Comparison of ENCODE assay signal across 10 cellular contexts in the genomic region with DNA sequence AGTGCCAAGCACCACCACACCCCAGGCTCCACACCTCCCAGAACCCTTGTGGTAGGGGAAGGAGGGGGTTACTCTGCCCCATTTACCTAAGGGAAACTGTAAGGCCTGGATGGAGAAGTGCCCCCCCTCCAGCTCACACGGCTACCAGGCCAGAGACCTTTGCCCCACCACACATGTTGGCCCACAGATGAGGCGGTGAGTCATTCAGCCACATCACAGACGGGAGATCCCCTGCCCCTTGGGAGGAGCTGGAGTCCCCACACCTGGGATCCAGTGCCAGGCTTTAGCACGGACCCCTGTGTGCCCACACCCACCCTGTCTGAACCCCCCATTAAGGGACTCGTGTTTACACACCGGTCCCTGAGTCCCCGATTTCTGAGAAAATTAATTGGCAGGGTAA. TPM values are rescaled to one million over a fixed set of nuclear protein-coding genes. Genes with fewer than 3 reads are reported as not detected.
DNase-seq lines count a peak whose midpoint lies in the region; ATAC-seq and TF ChIP-seq lines count a peak whose summit lies in the region.
"Had no signal": no experiment of that assay in that cellular context is flagged by ENCODE, and none has a peak within 500 bp of the region (broad histone marks: within the 10 kb centered on the region; RNA-seq: fewer than 3 reads in every experiment).

No MANE protein-coding gene starts in this region.

- H4K20me1 ChIP-seq in SK-N-SH (ENCODE audit: insufficient read depth): no peaks in the 10 kb centered on the region

- CTCF ChIA-PET in activated CD4-positive, alpha-beta memory T cell treated with anti-CD3 and anti-CD28 coated beads, Interleukin-2, amount 10 ng/mL, durations not matched to agents 7 days and 5 days (lab: Charles Lee): interaction anchor here (0.8 to 0.9 kb wide), 2 partner anchors 24 to 27 kb away, joined by 3 to 4 read pairs; no protein-coding TSS in a partner anchor
- CTCF ChIA-PET in SK-N-SH (lab: Yijun Ruan, JAX): interaction anchor here (1.0 to 1.7 kb wide), 4 partner anchors 11 to 441 kb away, joined by 3 to 4 read pairs (median 4); no protein-coding TSS in a partner anchor

- H3K4me2 ChIP-seq in SK-N-SH: no peak overlapping the region

- no peaks in the 10 kb centered on the region for H3K4me1 Mint-ChIP-seq in activated CD4-positive, alpha-beta memory T cell treated with anti-CD3 and anti-CD28 coated beads, Interleukin-2, amount 10 ng/mL, durations not matched to agents 7 days and 5 days

- H3K4me3 Mint-ChIP-seq in activated CD4-positive, alpha-beta memory T cell treated with anti-CD3 and anti-CD28 coated beads, Interleukin-2, amount 10 ng/mL, durations not matched to agents 7 days and 5 days: no peak overlapping the region

- H3K27me3 Mint-ChIP-seq in activated CD4-positive, alpha-beta memory T cell treated with anti-CD3 and anti-CD28 coated beads, Interleukin-2, amount 10 ng/mL, durations not matched to agents 7 days and 5 days: peaks cover 16% of the 10 kb centered on the region

- H3K36me3 Mint-ChIP-seq in activated CD4-positive, alpha-beta memory T cell treated with anti-CD3 and anti-CD28 coated beads, Interleukin-2, amount 10 ng/mL, durations not matched to agents 7 days and 5 days (ENCODE audit: low read depth): no peaks in the 10 kb centered on the region

- no peak for TF ChIP-seq RAD21 in SK-N-SH (IDR thresholded peaks at IDR 0.05; ENCODE audit: low read length)

- no peak overlapping the region for H2AFZ ChIP-seq in SK-N-SH (ENCODE audit: low read depth)

- no peaks in the 10 kb centered on the region for H3K36me3 ChIP-seq in esophagus squamous epithelium
- H3K36me3 ChIP-seq in SK-N-SH (replicated peaks in 1 of 2; ENCODE audit: control insufficient read depth in 1 of 2, insufficient read depth in 2 of 2, low read length in 1 of 2): no peaks in the 10 kb centered on the region

- H3K9me2 ChIP-seq in SK-N-SH: no peaks in the 10 kb centered on the region

- no peaks in the 10 kb centered on the region for H3F3A ChIP-seq in SK-N-SH (replicated peaks; ENCODE audit: insufficient read depth)

- H3K4me3 ChIP-seq in esophagus squamous epithelium: no peak overlapping the region
- no peak overlapping the region for H3K4me3 ChIP-seq in SK-N-SH (ENCODE audit: low read depth in 2 of 2, low read length in 1 of 2)

- H3K27ac ChIP-seq in esophagus squamous epithelium (no peak overlapping the region), SK-N-SH (ENCODE audit: low read depth in 2 of 2, low read length in 1 of 2) (no peak overlapping the region)

- H3K27ac Mint-ChIP-seq in activated CD4-positive, alpha-beta memory T cell treated with anti-CD3 and anti-CD28 coated beads, Interleukin-2, amount 10 ng/mL, durations not matched to agents 7 days and 5 days: no peak overlapping the region

- H3K4me1 ChIP-seq in esophagus squamous epithelium: peaks cover 0 to 12% (median 10%) of the 10 kb centered on the region in 3 donors
- H3K4me1 ChIP-seq in SK-N-SH (ENCODE audit: control insufficient read depth in 1 of 2, insufficient read depth in 2 of 2, low read depth in 1 of 2, low read length in 1 of 2): peaks cover 0 to 4% of the 10 kb centered on the region in 2 experiments; a peak in 1 of 4 replicates

- H3K27me3 ChIP-seq in esophagus squamous epithelium (peaks cover 0 to 50% (median 3%) of the 10 kb centered on the region in 4 donors), SK-N-SH (ENCODE audit: insufficient read depth) (0 out of 2 replicates have a peak, but pooled peaks cover 4% of the 10 kb centered on the region)

- ATAC-seq in HG03442 (IDR thresholded peaks at IDR 0.05; ENCODE audit: unreplicated experiment): peak; percentile 45

- no peak for TF ChIP-seq EP300 in SK-N-SH (IDR thresholded peaks at IDR 0.05; ENCODE audit: borderline replicate concordance in 1 of 2, low read depth in 1 of 2, low read length in 1 of 2)

- H3K9me3 ChIP-seq in esophagus squamous epithelium (no peaks in the 10 kb centered on the region), SK-N-SH (no peaks in the 10 kb centered on the region)

- TF ChIP-seq POLR2A in esophagus squamous epithelium (IDR thresholded peaks at IDR 0.05): no peak

- DNase-seq in EL: peak; percentile 50
- DNase-seq in activated CD4-positive, alpha-beta memory T cell treated with anti-CD3 and anti-CD28 coated beads, Interleukin-2, amount 10 ng/mL, durations not matched to agents 7 days and 5 days: peak; percentile 22
- peak; percentile 24 for DNase-seq in myocyte (ENCODE audit: low read depth)
- DNase-seq in GM19238 (ENCODE audit: insufficient read length, low spot score): no peak
- DNase-seq in NCI-H2196 (lab: John Stamatoyannopoulos, UW; ENCODE audit: unreplicated experiment): no peak
- no peak for DNase-seq in esophagus squamous epithelium (lab: John Stamatoyannopoulos, UW)
- no peak for DNase-seq in SK-N-SH
- DNase-seq: activated naive CD4-positive, alpha-beta T cell treated with anti-CD3 and anti-CD28 coated beads, Interleukin-2, amount 50 U/mL, for 16 hours; GOT3 had no signal

- H3K9me3 Mint-ChIP-seq in activated CD4-positive, alpha-beta memory T cell treated with anti-CD3 and anti-CD28 coated beads, Interleukin-2, amount 10 ng/mL, durations not matched to agents 7 days and 5 days: no peaks in the 10 kb centered on the region

- 37 to 38% methylated on average over 4 to 6 of the region's 7 CpGs for WGBS in esophagus squamous epithelium, 2 donors
- 67% methylated on average over 4 of the region's 7 CpGs for WGBS in SK-N-SH (ENCODE audit: low lambda C conversion rate)

- H3K9ac ChIP-seq in SK-N-SH: no peak overlapping the region

- TF ChIP-seq CTCF in esophagus squamous epithelium (IDR thresholded peaks at IDR 0.05): no peak
- no peak for TF ChIP-seq CTCF in SK-N-SH (IDR thresholded peaks at IDR 0.05)

- intact Hi-C loops in esophagus squamous epithelium (cut with DNase I): no loop called here

- POLR2A ChIA-PET in activated CD4-positive, alpha-beta memory T cell treated with anti-CD3 and anti-CD28 coated beads, Interleukin-2, amount 10 ng/mL, durations not matched to agents 7 days and 5 days (lab: Charles Lee): no interaction called here
- POLR2A ChIA-PET in SK-N-SH (lab: Yijun Ruan, JAX): no interaction called here

- no peaks in the 10 kb centered on the region for H3K79me2 ChIP-seq in SK-N-SH (ENCODE audit: insufficient read depth)

TF ChIP-seq in SK-N-SH, 30 proteins besides CTCF, POLR2A, EP300 and RAD21:
- TF ChIP-seq SMC3 (IDR thresholded peaks at IDR 0.05; ENCODE audit: low read depth, low read length) (no peak), RXRA (IDR thresholded peaks at IDR 0.05; ENCODE audit: borderline replicate concordance, low read depth) (no peak), NFIC (IDR thresholded peaks at IDR 0.05; ENCODE audit: borderline replicate concordance) (no peak), NRF1 (IDR thresholded peaks at IDR 0.05; ENCODE audit: low read depth, low read length) (no peak), RFX5 (IDR thresholded peaks at IDR 0.05; ENCODE audit: low read length) (no peak)
- TF ChIP-seq, protein P1, sequence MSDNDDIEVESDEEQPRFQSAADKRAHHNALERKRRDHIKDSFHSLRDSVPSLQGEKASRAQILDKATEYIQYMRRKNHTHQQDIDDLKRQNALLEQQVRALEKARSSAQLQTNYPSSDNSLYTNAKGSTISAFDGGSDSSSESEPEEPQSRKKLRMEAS (IDR thresholded peaks at IDR 0.05; ENCODE audit: low read depth): no peak

RNA-seq across cellular contexts. Expression of gene CDKN1C, which starts 24.9 kb away (rescaled TPM):
- under 1 TPM; 0.55 to 0.60 TPM for total RNA-seq in activated CD4-positive, alpha-beta memory T cell treated with anti-CD3 and anti-CD28 coated beads, Interleukin-2, amount 10 ng/mL, durations not matched to agents 7 days and 5 days
- total RNA-seq in myocyte: 274 and 533 TPM in 2 replicates
- 93.8 TPM for polyA plus RNA-seq in myocyte (2012)
- 10 to 100 TPM in 2 of 4 donors, 1 to 10 TPM in 2; 4.1 to 54.6 (median 20.8) TPM for total RNA-seq in esophagus squamous epithelium
- 1.1 and 1.6 TPM in 2 replicates for polyA plus RNA-seq in SK-N-SH (2012; rRNA removed)
- polyA plus RNA-seq in SK-N-SH (2012; cell fraction: cytosol; rRNA removed): 1.2 and 1.7 TPM in 2 replicates
- polyA plus RNA-seq in SK-N-SH (2012; cell fraction: nucleus; rRNA removed): 2.4 and 4.2 TPM in 2 replicates

Comparison
In these comparisons a context has a peak if more than half of its experiments do, and no peak if none do; other contexts are left out.
1. DNase-seq: peak in EL (single experiment), activated CD4-positive, alpha-beta memory T cell treated with anti-CD3 and anti-CD28 coated beads, Interleukin-2, amount 10 ng/mL, durations not matched to agents 7 days and 5 days (single experiment) and myocyte (single experiment); none in GM19238 (single experiment), NCI-H2196 (single experiment), esophagus squamous epithelium (single experiment) and SK-N-SH (single experiment).